In genomic region chr18:36066001-36066400, GRCh38 we compare ENCODE assay signal across 8 cellular contexts. TPM values are rescaled to one million over a fixed set of nuclear protein-coding genes. Genes with fewer than 3 reads are reported as not detected.
DNase-seq lines count a peak whose midpoint lies in the region; ATAC-seq and TF ChIP-seq lines count a peak whose summit lies in the region.

No MANE protein-coding gene starts in this region.

- H3K4me2 ChIP-seq in SK-N-SH, result peak overlapping the region; percentile 78

- TF ChIP-seq CTCF in SK-N-SH (IDR thresholded peaks at IDR 0.05) (no peak), VCaP (conservative IDR thresholded peaks at IDR 0.05) (no peak)

- no peaks in the 10 kb centered on the region; the same call in 1 of the 2 replicates for H3K9me2 ChIP-seq in SK-N-SH

- H3K79me2 ChIP-seq in SK-N-SH (ENCODE audit: insufficient read depth), result peaks cover 63% of the 10 kb centered on the region

- H3K4me3 ChIP-seq in SK-N-SH (ENCODE audit: low read depth in 2 of 2, low read length in 1 of 2), result peak overlapping the region; percentile 80 to 84

- H3K9me3 Mint-ChIP-seq in stimulated activated effector memory CD8-positive, alpha-beta T cell treated with anti-CD3 and anti-CD28 coated beads, Interleukin-12 subunit alpha, Interleukin-12 subunit beta, amount 100 ng/mL, for 72 hours, result no peaks in the 10 kb centered on the region

- ATAC-seq in SK-N-SH treated with all-trans-retinoic acid at 6 μM for 48 hours, result no peak
- ATAC-seq in stimulated activated effector memory CD8-positive, alpha-beta T cell treated with anti-CD3 and anti-CD28 coated beads, Interleukin-12 subunit alpha, Interleukin-12 subunit beta, amount 100 ng/mL, for 72 hours, result no peak

- WGBS in SK-N-SH (ENCODE audit: low lambda C conversion rate), result 13% methylated on average over 5 of the region's 5 CpGs

- H3K4me3 Mint-ChIP-seq in stimulated activated effector memory CD8-positive, alpha-beta T cell treated with anti-CD3 and anti-CD28 coated beads, Interleukin-12 subunit alpha, Interleukin-12 subunit beta, amount 100 ng/mL, for 72 hours, result peak overlapping the region; percentile 87

- POLR2A ChIA-PET in SK-N-SH (lab: Yijun Ruan, JAX), result no interaction called here

- peaks cover 33% of the 10 kb centered on the region for H4K20me1 ChIP-seq in SK-N-SH (ENCODE audit: insufficient read depth)

- no peak for TF ChIP-seq EP300 in SK-N-SH (IDR thresholded peaks at IDR 0.05; ENCODE audit: borderline replicate concordance in 1 of 2, low read depth in 1 of 2, low read length in 1 of 2)

- peaks cover 0 to 11% of the 10 kb centered on the region in 2 experiments; a peak in 2 of 4 replicates for H3K4me1 ChIP-seq in SK-N-SH (ENCODE audit: control insufficient read depth in 1 of 2, insufficient read depth in 2 of 2, low read depth in 1 of 2, low read length in 1 of 2)

- H3K9me3 ChIP-seq in SK-N-SH, result no peaks in the 10 kb centered on the region

- H2AFZ ChIP-seq in SK-N-SH (ENCODE audit: low read depth), result no peak overlapping the region

- no peaks in the 10 kb centered on the region for H3K27me3 ChIP-seq in SK-N-SH (ENCODE audit: insufficient read depth)

- peaks cover 19% of the 10 kb centered on the region for H3K4me1 Mint-ChIP-seq in stimulated activated effector memory CD8-positive, alpha-beta T cell treated with anti-CD3 and anti-CD28 coated beads, Interleukin-12 subunit alpha, Interleukin-12 subunit beta, amount 100 ng/mL, for 72 hours

- CTCF ChIA-PET in SK-N-SH (lab: Yijun Ruan, JAX), result interaction anchor here (1.3 to 2.2 kb wide), 2 partner anchors 9 to 15 kb away, joined by 3 to 5 read pairs; no protein-coding TSS in a partner anchor

- H3K36me3 ChIP-seq in SK-N-SH (replicated peaks in 1 of 2; ENCODE audit: control insufficient read depth in 1 of 2, insufficient read depth in 2 of 2, low read length in 1 of 2), result no peaks in the 10 kb centered on the region

- DNase-seq in SK-N-SH (no peak), hepatic stellate cell (ENCODE audit: low spot score) (peak; percentile 8), DMS153 (lab: John Stamatoyannopoulos, UW) (no peak), C1 segment of cervical spinal cord (lab: John Stamatoyannopoulos, UW) (no peak), NCI-H82 treated with DMSO at 0.1 percent for 48 hours (lab: John Stamatoyannopoulos, UW; ENCODE audit: unreplicated experiment) (no peak)
- DNase-seq in stimulated activated effector memory CD8-positive, alpha-beta T cell treated with anti-CD3 and anti-CD28 coated beads, Interleukin-12 subunit alpha, Interleukin-12 subunit beta, amount 100 ng/mL, for 72 hours (ENCODE audit: low spot score in 2 of 2), result no peak

- peak overlapping the region; percentile 24 to 89; a peak in 2 of 4 replicates for H3K27ac ChIP-seq in SK-N-SH (ENCODE audit: low read depth in 2 of 2, low read length in 1 of 2)
- H3K27ac ChIP-seq in VCaP, result peak overlapping the region; percentile 93

- peak overlapping the region; percentile 94 for H3K9ac ChIP-seq in SK-N-SH

- H3K36me3 Mint-ChIP-seq in stimulated activated effector memory CD8-positive, alpha-beta T cell treated with anti-CD3 and anti-CD28 coated beads, Interleukin-12 subunit alpha, Interleukin-12 subunit beta, amount 100 ng/mL, for 72 hours, result peaks cover 13% of the 10 kb centered on the region

- peaks cover 7% of the 10 kb centered on the region for H3F3A ChIP-seq in SK-N-SH (replicated peaks; ENCODE audit: insufficient read depth)

- TF ChIP-seq RAD21 in SK-N-SH (IDR thresholded peaks at IDR 0.05; ENCODE audit: low read length), result no peak

- no peak overlapping the region for H3K27ac Mint-ChIP-seq in stimulated activated effector memory CD8-positive, alpha-beta T cell treated with anti-CD3 and anti-CD28 coated beads, Interleukin-12 subunit alpha, Interleukin-12 subunit beta, amount 100 ng/mL, for 72 hours

TF ChIP-seq in SK-N-SH, 30 proteins besides CTCF, POLR2A, EP300 and RAD21:
- TF ChIP-seq IRF3 (IDR thresholded peaks at IDR 0.05; ENCODE audit: low read depth, low read length) (no peak), ELF1 (IDR thresholded peaks at IDR 0.05) (no peak), TAF1 (IDR thresholded peaks at IDR 0.05; ENCODE audit: borderline replicate concordance, low read depth, low read length) (no peak), RFX5 (IDR thresholded peaks at IDR 0.05; ENCODE audit: low read length) (no peak)

TF ChIP-seq in SK-N-SH treated with all-trans-retinoic acid at 6 μM for 48 hours, 23 proteins besides CTCF, POLR2A, EP300 and RAD21 (continues in another document):
- no peak for TF ChIP-seq CREB5 (CRISPR knock-in tag; IDR thresholded peaks at IDR 0.05; ENCODE audit: low read depth)
- TF ChIP-seq POU6F1 (CRISPR knock-in tag; IDR thresholded peaks at IDR 0.05; ENCODE audit: borderline replicate concordance, low read depth), result no peak
- no peak for TF ChIP-seq ZFP3 (CRISPR knock-in tag; IDR thresholded peaks at IDR 0.05)
- TF ChIP-seq GLIS3 (CRISPR knock-in tag; IDR thresholded peaks at IDR 0.05), result no peak
- TF ChIP-seq CSDC2 (CRISPR knock-in tag; IDR thresholded peaks at IDR 0.05), result no peak
- no peak for TF ChIP-seq ZNF70 (CRISPR knock-in tag; IDR thresholded peaks at IDR 0.05)
- TF ChIP-seq ARNTL (CRISPR knock-in tag; IDR thresholded peaks at IDR 0.05; ENCODE audit: borderline replicate concordance, low read depth), result no peak
- TF ChIP-seq BACH2 (CRISPR knock-in tag; IDR thresholded peaks at IDR 0.05; ENCODE audit: borderline replicate concordance), result no peak
- TF ChIP-seq TOX (CRISPR knock-in tag; IDR thresholded peaks at IDR 0.05; ENCODE audit: borderline replicate concordance), result no peak
- no peak for TF ChIP-seq TSHZ2 (CRISPR knock-in tag; IDR thresholded peaks at IDR 0.05)
- TF ChIP-seq PATZ1 (CRISPR knock-in tag; IDR thresholded peaks at IDR 0.05; ENCODE audit: borderline replicate concordance), result no peak
- TF ChIP-seq ZC3H10 (CRISPR knock-in tag; IDR thresholded peaks at IDR 0.05), result no peak
- no peak for TF ChIP-seq ZFP30 (CRISPR knock-in tag; IDR thresholded peaks at IDR 0.05)

RNA-seq across cellular contexts. Expression of gene RPRD1A, which starts 1.4 kb away (rescaled TPM):
- 28.9 and 44.4 TPM in 2 replicates for polyA plus RNA-seq in SK-N-SH (2012; rRNA removed)
- 30.1 and 30.8 TPM in 2 replicates for polyA plus RNA-seq in SK-N-SH (2012; cell fraction: cytosol; rRNA removed)
- polyA plus RNA-seq in SK-N-SH (2012; cell fraction: nucleus; rRNA removed), result 92.7 and 155 TPM in 2 replicates
